In genomic region chr15:84656972-84657371, GRCh38 we compare ENCODE assay signal across 1 cellular context.
TF ChIP-seq lines count a peak whose summit lies in the region.

No MANE protein-coding gene starts in this region.

TF ChIP-seq in HepG2, 621 proteins besides CTCF, POLR2A, EP300 and RAD21:
- TF ChIP-seq, protein P1, sequence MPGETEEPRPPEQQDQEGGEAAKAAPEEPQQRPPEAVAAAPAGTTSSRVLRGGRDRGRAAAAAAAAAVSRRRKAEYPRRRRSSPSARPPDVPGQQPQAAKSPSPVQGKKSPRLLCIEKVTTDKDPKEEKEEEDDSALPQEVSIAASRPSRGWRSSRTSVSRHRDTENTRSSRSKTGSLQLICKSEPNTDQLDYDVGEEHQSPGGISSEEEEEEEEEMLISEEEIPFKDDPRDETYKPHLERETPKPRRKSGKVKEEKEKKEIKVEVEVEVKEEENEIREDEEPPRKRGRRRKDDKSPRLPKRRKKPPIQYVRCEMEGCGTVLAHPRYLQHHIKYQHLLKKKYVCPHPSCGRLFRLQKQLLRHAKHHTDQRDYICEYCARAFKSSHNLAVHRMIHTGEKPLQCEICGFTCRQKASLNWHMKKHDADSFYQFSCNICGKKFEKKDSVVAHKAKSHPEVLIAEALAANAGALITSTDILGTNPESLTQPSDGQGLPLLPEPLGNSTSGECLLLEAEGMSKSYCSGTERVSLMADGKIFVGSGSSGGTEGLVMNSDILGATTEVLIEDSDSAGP (CRISPR knock-in tag; IDR thresholded peaks at IDR 0.05; ENCODE audit: borderline replicate concordance): 0 out of 2 replicates have a peak, but pooled peaks have one; percentile 1
- TF ChIP-seq, protein P2, sequence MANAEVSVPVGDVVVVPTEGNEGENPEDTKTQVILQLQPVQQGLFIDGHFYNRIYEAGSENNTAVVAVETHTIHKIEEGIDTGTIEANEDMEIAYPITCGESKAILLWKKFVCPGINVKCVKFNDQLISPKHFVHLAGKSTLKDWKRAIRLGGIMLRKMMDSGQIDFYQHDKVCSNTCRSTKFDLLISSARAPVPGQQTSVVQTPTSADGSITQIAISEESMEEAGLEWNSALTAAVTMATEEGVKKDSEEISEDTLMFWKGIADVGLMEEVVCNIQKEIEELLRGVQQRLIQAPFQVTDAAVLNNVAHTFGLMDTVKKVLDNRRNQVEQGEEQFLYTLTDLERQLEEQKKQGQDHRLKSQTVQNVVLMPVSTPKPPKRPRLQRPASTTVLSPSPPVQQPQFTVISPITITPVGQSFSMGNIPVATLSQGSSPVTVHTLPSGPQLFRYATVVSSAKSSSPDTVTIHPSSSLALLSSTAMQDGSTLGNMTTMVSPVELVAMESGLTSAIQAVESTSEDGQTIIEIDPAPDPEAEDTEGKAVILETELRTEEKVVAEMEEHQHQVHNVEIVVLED (CRISPR knock-in tag; IDR thresholded peaks at IDR 0.05; ENCODE audit: borderline replicate concordance): no peak
- no peak for TF ChIP-seq KDM2A (CRISPR knock-in tag; IDR thresholded peaks at IDR 0.05; ENCODE audit: borderline replicate concordance, low read depth)
